ENCODE assay signal across 18 cellular contexts in the genomic region with DNA sequence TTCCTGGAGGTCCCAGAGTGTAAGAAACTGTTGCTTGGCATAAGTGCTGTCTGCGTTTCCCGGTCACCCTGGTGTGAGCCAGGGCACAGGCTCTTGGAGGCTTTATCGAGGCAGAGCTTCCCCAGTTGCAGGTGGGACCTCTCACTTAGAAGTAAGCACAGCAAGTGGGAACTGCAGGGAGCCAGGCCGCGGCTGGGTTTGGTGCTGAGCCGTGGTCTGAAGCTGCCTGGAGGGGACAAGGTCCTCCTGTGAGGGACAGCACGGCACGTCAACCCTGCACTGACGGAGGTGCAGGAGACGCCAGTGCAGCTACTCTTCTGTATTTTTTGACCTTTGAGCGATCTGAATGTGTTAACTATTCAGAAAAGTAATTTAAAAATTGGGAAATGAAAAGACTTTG. TPM values are rescaled to one million over a fixed set of nuclear protein-coding genes. Genes with fewer than 3 reads are reported as not detected.
DNase-seq lines count a peak whose midpoint lies in the region; ATAC-seq, FAIRE-seq and TF ChIP-seq lines count a peak whose summit lies in the region.
"Had no signal": no experiment of that assay in that cellular context is flagged by ENCODE, and none has a peak within 500 bp of the region (broad histone marks: within the 10 kb centered on the region; RNA-seq: fewer than 3 reads in every experiment).

No MANE protein-coding gene starts in this region.

- DNase-seq in activated naive CD4-positive, alpha-beta T cell treated with anti-CD3 and anti-CD28 coated beads, Interleukin-2, amount 10 ng/mL, durations not matched to agents 7 days and 5 days = no peak
- DNase-seq in activated naive CD4-positive, alpha-beta T cell treated with anti-CD3 and anti-CD28 coated beads, Interleukin-2, amount 50 U/mL, for 16 hours = no peak
- DNase-seq in activated B cell treated with CpG ODN at 0.5 μM for 24 hours = no peak
- DNase-seq in glutamatergic neuron = no peak
- no peak for DNase-seq in smooth muscle cell (lab: John Stamatoyannopoulos, UW; ENCODE audit: unreplicated experiment)
- no peak for DNase-seq in pancreas
- DNase-seq: DMS153; effector CD4-positive, alpha-beta T cell; foreskin fibroblast; mesenchymal stem cell; NCI-H1436; ovary; WERI-Rb-1 had no signal

- CTCF ChIA-PET in activated naive CD4-positive, alpha-beta T cell treated with anti-CD3 and anti-CD28 coated beads, Interleukin-2, amount 10 ng/mL, durations not matched to agents 7 days and 5 days (lab: Charles Lee) = interaction anchor here (1.0 kb wide), 1 partner anchor 263 kb away, joined by 3 read pairs; no protein-coding TSS in a partner anchor
- CTCF ChIA-PET in activated B cell treated with CpG ODN at 0.5 μM for 24 hours (lab: Charles Lee) = interaction anchor here (1.3 kb wide), 1 partner anchor 255 kb away, joined by 3 read pairs; no protein-coding TSS in a partner anchor

- H3K9me3 Mint-ChIP-seq in activated naive CD4-positive, alpha-beta T cell treated with anti-CD3 and anti-CD28 coated beads, Interleukin-2, amount 10 ng/mL, durations not matched to agents 7 days and 5 days = no peaks in the 10 kb centered on the region
- H3K9me3 Mint-ChIP-seq in activated B cell treated with CpG ODN at 0.5 μM for 24 hours (no peaks in the 10 kb centered on the region), glutamatergic neuron (ENCODE audit: unreplicated experiment) (peaks cover 17% of the 10 kb centered on the region)

- H3K27me3 Mint-ChIP-seq in activated naive CD4-positive, alpha-beta T cell treated with anti-CD3 and anti-CD28 coated beads, Interleukin-2, amount 10 ng/mL, durations not matched to agents 7 days and 5 days = no peaks in the 10 kb centered on the region
- H3K27me3 Mint-ChIP-seq in activated B cell treated with CpG ODN at 0.5 μM for 24 hours = no peaks in the 10 kb centered on the region
- peaks cover 22% of the 10 kb centered on the region for H3K27me3 Mint-ChIP-seq in glutamatergic neuron (ENCODE audit: unreplicated experiment)

- no peak overlapping the region for H2AFZ ChIP-seq in smooth muscle cell (ENCODE audit: low read depth)

- POLR2A ChIA-PET in activated B cell treated with CpG ODN at 0.5 μM for 24 hours (lab: Charles Lee) = interaction anchor here (0.8 to 5.3 kb wide), 2 partner anchors 11 to 16 kb away, joined by 3 to 28 read pairs; no protein-coding TSS in a partner anchor

- H3K27ac ChIP-seq in smooth muscle cell (ENCODE audit: low read depth) (no peak overlapping the region), pancreas (no peak overlapping the region)
- H3K27ac ChIP-seq: HL-60, WERI-Rb-1 had no signal

- H3K9ac ChIP-seq in smooth muscle cell (ENCODE audit: low read depth) = no peak overlapping the region

- H3K36me3 ChIP-seq in smooth muscle cell (ENCODE audit: low read depth) (no peaks in the 10 kb centered on the region), pancreas (no peaks in the 10 kb centered on the region)
- H3K36me3 ChIP-seq: breast epithelium, ovary, thoracic aorta, WERI-Rb-1 had no signal

- H3K4me3 Mint-ChIP-seq in activated naive CD4-positive, alpha-beta T cell treated with anti-CD3 and anti-CD28 coated beads, Interleukin-2, amount 10 ng/mL, durations not matched to agents 7 days and 5 days = peak overlapping the region; percentile 83
- H3K4me3 Mint-ChIP-seq in activated B cell treated with CpG ODN at 0.5 μM for 24 hours = peak overlapping the region; percentile 88
- H3K4me3 Mint-ChIP-seq in glutamatergic neuron (ENCODE audit: unreplicated experiment) = peak overlapping the region; percentile 88

- peaks cover 76% of the 10 kb centered on the region for H3K79me2 ChIP-seq in smooth muscle cell (ENCODE audit: low read depth)

- H3K4me2 ChIP-seq in smooth muscle cell = peak overlapping the region; percentile 97

- no peaks in the 10 kb centered on the region for H3F3A ChIP-seq in smooth muscle cell (ENCODE audit: low read depth)

- intact Hi-C loops in activated B cell treated with CpG ODN at 0.5 μM for 24 hours (cut with micrococcal nuclease) = loop anchor here (5.0 to 10.0 kb wide), 2 partner anchors 460 to 1268 kb away; a partner anchor contains a TSS
- intact Hi-C loops in pancreas (cut with DNase I) = no loop called here

- 83% methylated on average over 11 of the region's 11 CpGs for WGBS in smooth muscle cell (ENCODE audit: low lambda C conversion rate)
- 83 to 91% methylated on average over 11 of the region's 11 CpGs for WGBS in pancreas, 2 donors

- no peak for ATAC-seq in activated B cell treated with CpG ODN at 0.5 μM for 24 hours (ENCODE audit: low read depth)
- no peak for ATAC-seq in HG03460 (IDR thresholded peaks at IDR 0.05; ENCODE audit: unreplicated experiment)
- no peak for ATAC-seq in pancreas
- no peak for ATAC-seq in GM18520 (IDR thresholded peaks at IDR 0.05; ENCODE audit: unreplicated experiment)

- H3K9me3 ChIP-seq in smooth muscle cell (replicated peaks; ENCODE audit: low read depth) = no peaks in the 10 kb centered on the region
- H3K9me3 ChIP-seq in pancreas = no peaks in the 10 kb centered on the region
- H3K9me3 ChIP-seq: breast epithelium, ovary, thoracic aorta had no signal

- peaks cover 63% of the 10 kb centered on the region for H4K20me1 ChIP-seq in smooth muscle cell (ENCODE audit: low read depth)

- no peak for FAIRE-seq in pancreas (lab: Jason Lieb, UNC)

- H3K4me3 ChIP-seq in smooth muscle cell (no peak overlapping the region), pancreas (no peak overlapping the region)
- H3K4me3 ChIP-seq: ovary had no signal

- no peaks in the 10 kb centered on the region for H3K27me3 ChIP-seq in smooth muscle cell (ENCODE audit: low read depth)
- no peaks in the 10 kb centered on the region for H3K27me3 ChIP-seq in pancreas
- H3K27me3 ChIP-seq: breast epithelium, ovary had no signal

- TF ChIP-seq CTCF in activated B cell treated with CpG ODN at 0.5 μM for 24 hours (IDR thresholded peaks at IDR 0.05) = no peak
- TF ChIP-seq CTCF in glutamatergic neuron (IDR thresholded peaks at IDR 0.05; ENCODE audit: partially characterized antibody, unreplicated experiment) = no peak
- no peak for TF ChIP-seq CTCF in smooth muscle cell (IDR thresholded peaks at IDR 0.05; ENCODE audit: borderline replicate concordance, insufficient read depth, poor library complexity, severe bottlenecking)
- TF ChIP-seq CTCF in pancreas (IDR thresholded peaks at IDR 0.05) = no peak

- H3K4me1 Mint-ChIP-seq in activated naive CD4-positive, alpha-beta T cell treated with anti-CD3 and anti-CD28 coated beads, Interleukin-2, amount 10 ng/mL, durations not matched to agents 7 days and 5 days = peaks cover 77% of the 10 kb centered on the region
- H3K4me1 Mint-ChIP-seq in activated B cell treated with CpG ODN at 0.5 μM for 24 hours = peaks cover 65% of the 10 kb centered on the region
- H3K4me1 Mint-ChIP-seq in glutamatergic neuron (ENCODE audit: low read depth, unreplicated experiment) = peaks cover 39% of the 10 kb centered on the region

- H3K4me1 ChIP-seq in smooth muscle cell (ENCODE audit: low read depth) (peaks cover 15% of the 10 kb centered on the region), pancreas (no peaks in the 10 kb centered on the region)
- H3K4me1 ChIP-seq: breast epithelium had no signal

- no peak overlapping the region for H3K27ac Mint-ChIP-seq in activated naive CD4-positive, alpha-beta T cell treated with anti-CD3 and anti-CD28 coated beads, Interleukin-2, amount 10 ng/mL, durations not matched to agents 7 days and 5 days
- H3K27ac Mint-ChIP-seq in activated B cell treated with CpG ODN at 0.5 μM for 24 hours (no peak overlapping the region), glutamatergic neuron (ENCODE audit: unreplicated experiment) (peak overlapping the region; percentile 84)

- H3K36me3 Mint-ChIP-seq in activated naive CD4-positive, alpha-beta T cell treated with anti-CD3 and anti-CD28 coated beads, Interleukin-2, amount 10 ng/mL, durations not matched to agents 7 days and 5 days = peaks cover 35% of the 10 kb centered on the region
- H3K36me3 Mint-ChIP-seq in activated B cell treated with CpG ODN at 0.5 μM for 24 hours (ENCODE audit: low read depth) = no peaks in the 10 kb centered on the region
- peaks cover 12% of the 10 kb centered on the region for H3K36me3 Mint-ChIP-seq in glutamatergic neuron (ENCODE audit: unreplicated experiment)

RNA-seq across cellular contexts. Expression of a gene that starts 55.8 kb away (rescaled TPM):
- total RNA-seq in activated B cell treated with CpG ODN at 0.5 μM for 24 hours (96.7 and 105 TPM in 2 replicates), glutamatergic neuron (ENCODE audit: unreplicated experiment) (137 TPM), smooth muscle cell (45.7 and 61.3 TPM in 2 replicates), pancreas (10 to 100 TPM; 10.0 to 28.4 (median 18.2) TPM)
- polyA plus RNA-seq in smooth muscle cell (68.3 and 73.4 TPM in 2 replicates), pancreas (10 to 100 TPM; 10.9 to 11.8 TPM)

RNA-seq across cellular contexts. Expression of a gene that starts 58.1 kb away (rescaled TPM):
- total RNA-seq in activated B cell treated with CpG ODN at 0.5 μM for 24 hours (207 and 209 TPM in 2 replicates), glutamatergic neuron (ENCODE audit: unreplicated experiment) (171 TPM), smooth muscle cell (20.0 and 37.0 TPM in 2 replicates), pancreas (10 to 100 TPM; 31.0 to 52.7 (median 38.9) TPM)
- polyA plus RNA-seq in smooth muscle cell (68.3 and 81.2 TPM in 2 replicates), pancreas (100 to 1,000 TPM in 1 of 2 donors, 10 to 100 TPM in 1; 83.7 to 101 TPM)
